ENCODE assay signal across 9 cellular contexts in the genomic region with DNA sequence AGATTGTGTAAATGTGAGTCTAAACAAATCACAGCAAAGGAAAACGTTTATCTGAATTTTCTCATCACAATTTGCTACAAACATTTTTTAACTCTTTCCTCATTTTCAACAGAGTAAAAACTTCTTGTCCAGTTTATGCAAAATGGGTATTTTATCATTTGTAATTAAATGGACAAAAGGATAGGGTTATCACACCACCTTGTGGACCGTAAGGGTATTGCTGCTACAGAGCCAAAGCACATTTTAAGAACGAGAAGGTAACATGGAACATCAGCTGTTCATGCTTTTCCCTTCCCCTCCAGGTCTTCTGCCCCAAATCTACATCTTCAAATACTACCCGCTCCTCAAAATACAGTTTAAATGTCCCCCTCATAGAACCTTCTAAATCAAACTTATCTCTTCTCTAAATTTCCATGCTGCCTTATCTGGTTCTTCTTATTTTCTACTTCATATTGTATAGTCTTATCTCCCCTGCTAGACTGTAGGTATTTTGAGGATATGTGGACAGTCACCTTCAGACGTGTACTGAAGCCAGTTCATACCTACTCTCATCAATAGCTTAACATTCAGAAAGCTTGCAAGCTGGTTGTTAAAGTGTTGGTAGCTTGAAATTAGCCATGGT. TPM values are rescaled to one million over a fixed set of nuclear protein-coding genes. Genes with fewer than 3 reads are reported as not detected.
DNase-seq lines count a peak whose midpoint lies in the region; ATAC-seq and TF ChIP-seq lines count a peak whose summit lies in the region.
"Had no signal": no experiment of that assay in that cellular context is flagged by ENCODE, and none has a peak within 500 bp of the region (broad histone marks: within the 10 kb centered on the region; RNA-seq: fewer than 3 reads in every experiment).

No MANE protein-coding gene starts in this region.

- DNase-seq in NCI-H1092 (lab: John Stamatoyannopoulos, UW) (peak; percentile 3), NCI-H1092 treated with DMSO at 0.1 percent for 48 hours (lab: John Stamatoyannopoulos, UW) (no peak), Peyer's patch (peak in 2 of 3 donors; percentile 21 to 72), cerebellum (ENCODE audit: low spot score) (peak; percentile 38), lung (ENCODE audit: low spot score) (no peak), HPDE6-E6E7 (ENCODE audit: extremely low spot score) (no peak)

- H3K27ac ChIP-seq in Peyer's patch (no peak overlapping the region), lung (ENCODE audit: low read depth in 1 of 2, low read length in 1 of 2) (no peak overlapping the region)
- H3K27ac ChIP-seq: BLaER1 had no signal

- TF ChIP-seq CTCF in Peyer's patch (IDR thresholded peaks at IDR 0.05) (peak; percentile 88 to 93 (median 92)), lung (IDR thresholded peaks at IDR 0.05; ENCODE audit: control extremely low read depth, extremely low read depth) (peak; percentile 77)

- ATAC-seq in GM19035 (IDR thresholded peaks at IDR 0.05; ENCODE audit: unreplicated experiment), result peak; percentile 75
- peak; percentile 75 for ATAC-seq in HG03342 (IDR thresholded peaks at IDR 0.05; ENCODE audit: unreplicated experiment)
- peak; percentile 90 for ATAC-seq in lung (ENCODE audit: insufficient read depth, low FRiP score)

- H3K36me3 ChIP-seq in Peyer's patch (no peaks in the 10 kb centered on the region), lung (ENCODE audit: control insufficient read depth in 2 of 2, insufficient read depth in 2 of 2, low read length in 2 of 2) (no peaks in the 10 kb centered on the region)
- H3K36me3 ChIP-seq: BLaER1 had no signal

- no peaks in the 10 kb centered on the region for H3K4me1 ChIP-seq in Peyer's patch
- no peaks in the 10 kb centered on the region for H3K4me1 ChIP-seq in lung (ENCODE audit: control insufficient read depth in 2 of 2, insufficient read depth in 2 of 2, low read length in 2 of 2)
- H3K4me1 ChIP-seq: BLaER1 had no signal

- H3K9me3 ChIP-seq in Peyer's patch (no peaks in the 10 kb centered on the region), lung (ENCODE audit: control insufficient read depth in 2 of 2, insufficient read depth in 1 of 2, low read length in 1 of 2) (no peaks in the 10 kb centered on the region)
- H3K9me3 ChIP-seq: BLaER1 had no signal

- H3K27me3 ChIP-seq in Peyer's patch (no peaks in the 10 kb centered on the region), lung (ENCODE audit: control insufficient read depth, insufficient read depth) (no peaks in the 10 kb centered on the region)
- H3K27me3 ChIP-seq: BLaER1 had no signal

- WGBS in lung, 2 donors, result 6 to 12% methylated on average over 5 of the region's 5 CpGs

- TF ChIP-seq POLR2A in Peyer's patch (IDR thresholded peaks at IDR 0.05), result no peak

- no peak overlapping the region for H3K4me3 ChIP-seq in Peyer's patch
- H3K4me3 ChIP-seq in lung, result no peak overlapping the region
- H3K4me3 ChIP-seq: BLaER1 had no signal

RNA-seq across cellular contexts. Expression of a gene that starts 12.8 kb away (rescaled TPM):
- 10 to 100 TPM in 2 of 4 donors, 1 to 10 TPM in 2; 5.6 to 28.9 (median 16.2) TPM for total RNA-seq in Peyer's patch
- 25.0 TPM for total RNA-seq in cerebellum
- total RNA-seq in lung, result 10 to 100 TPM; 12.2 to 22.5 TPM
- polyA plus RNA-seq in lung, result 10 to 100 TPM in 1 of 2 donors, 1 to 10 TPM in 1; 8.1 to 12.1 TPM

Comparison
In these comparisons a context has a peak if more than half of its experiments do, and no peak if none do; other contexts are left out.
1. DNase-seq: peak in NCI-H1092 (single experiment), Peyer's patch (2 of 3) and cerebellum (single experiment); none in NCI-H1092 treated with DMSO at 0.1 percent for 48 hours (single experiment), lung (single experiment) and HPDE6-E6E7 (single experiment).
2. Peak in every context shown above with its lines, with median percentiles within 50 percentile points of each other: ATAC-seq.